Comparison of ENCODE assay signal across 2 cellular contexts in the genomic region with DNA sequence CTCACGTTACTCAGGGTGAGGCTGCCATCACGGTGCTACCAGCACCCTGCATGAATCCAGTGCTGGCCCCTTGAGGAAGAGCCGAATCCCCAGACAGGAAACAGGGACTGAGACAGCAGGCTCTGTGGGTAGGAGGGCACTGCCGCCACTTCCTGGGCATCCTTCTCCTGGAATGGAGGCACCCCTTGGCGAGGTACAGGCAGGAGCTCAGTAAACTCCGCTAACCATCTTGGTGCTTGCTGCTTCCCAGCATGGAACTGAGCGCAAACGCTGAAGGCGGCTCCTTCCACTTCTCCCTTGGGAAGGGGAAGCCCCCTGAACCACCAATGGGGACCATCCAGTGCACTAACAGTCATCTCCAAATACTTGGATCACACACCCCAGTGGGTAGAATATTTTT.
TF ChIP-seq lines count a peak whose summit lies in the region.

No MANE protein-coding gene starts in this region.

TF ChIP-seq in HEK293, 187 proteins besides CTCF, POLR2A, EP300 and RAD21:
- TF ChIP-seq ZIC2 (tag by site-specific recombination; IDR thresholded peaks at IDR 0.05): peak; percentile 72
- TF ChIP-seq, protein P1, sequence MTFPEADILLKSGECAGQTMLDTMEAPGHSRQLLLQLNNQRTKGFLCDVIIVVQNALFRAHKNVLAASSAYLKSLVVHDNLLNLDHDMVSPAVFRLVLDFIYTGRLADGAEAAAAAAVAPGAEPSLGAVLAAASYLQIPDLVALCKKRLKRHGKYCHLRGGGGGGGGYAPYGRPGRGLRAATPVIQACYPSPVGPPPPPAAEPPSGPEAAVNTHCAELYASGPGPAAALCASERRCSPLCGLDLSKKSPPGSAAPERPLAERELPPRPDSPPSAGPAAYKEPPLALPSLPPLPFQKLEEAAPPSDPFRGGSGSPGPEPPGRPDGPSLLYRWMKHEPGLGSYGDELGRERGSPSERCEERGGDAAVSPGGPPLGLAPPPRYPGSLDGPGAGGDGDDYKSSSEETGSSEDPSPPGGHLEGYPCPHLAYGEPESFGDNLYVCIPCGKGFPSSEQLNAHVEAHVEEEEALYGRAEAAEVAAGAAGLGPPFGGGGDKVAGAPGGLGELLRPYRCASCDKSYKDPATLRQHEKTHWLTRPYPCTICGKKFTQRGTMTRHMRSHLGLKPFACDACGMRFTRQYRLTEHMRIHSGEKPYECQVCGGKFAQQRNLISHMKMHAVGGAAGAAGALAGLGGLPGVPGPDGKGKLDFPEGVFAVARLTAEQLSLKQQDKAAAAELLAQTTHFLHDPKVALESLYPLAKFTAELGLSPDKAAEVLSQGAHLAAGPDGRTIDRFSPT (tag by site-specific recombination; IDR thresholded peaks at IDR 0.05): no peak
- no peak for TF ChIP-seq ZSCAN30 (tag by site-specific recombination; IDR thresholded peaks at IDR 0.05)

TF ChIP-seq in K562, 482 proteins besides CTCF, POLR2A, EP300 and RAD21:
- TF ChIP-seq, protein P2, sequence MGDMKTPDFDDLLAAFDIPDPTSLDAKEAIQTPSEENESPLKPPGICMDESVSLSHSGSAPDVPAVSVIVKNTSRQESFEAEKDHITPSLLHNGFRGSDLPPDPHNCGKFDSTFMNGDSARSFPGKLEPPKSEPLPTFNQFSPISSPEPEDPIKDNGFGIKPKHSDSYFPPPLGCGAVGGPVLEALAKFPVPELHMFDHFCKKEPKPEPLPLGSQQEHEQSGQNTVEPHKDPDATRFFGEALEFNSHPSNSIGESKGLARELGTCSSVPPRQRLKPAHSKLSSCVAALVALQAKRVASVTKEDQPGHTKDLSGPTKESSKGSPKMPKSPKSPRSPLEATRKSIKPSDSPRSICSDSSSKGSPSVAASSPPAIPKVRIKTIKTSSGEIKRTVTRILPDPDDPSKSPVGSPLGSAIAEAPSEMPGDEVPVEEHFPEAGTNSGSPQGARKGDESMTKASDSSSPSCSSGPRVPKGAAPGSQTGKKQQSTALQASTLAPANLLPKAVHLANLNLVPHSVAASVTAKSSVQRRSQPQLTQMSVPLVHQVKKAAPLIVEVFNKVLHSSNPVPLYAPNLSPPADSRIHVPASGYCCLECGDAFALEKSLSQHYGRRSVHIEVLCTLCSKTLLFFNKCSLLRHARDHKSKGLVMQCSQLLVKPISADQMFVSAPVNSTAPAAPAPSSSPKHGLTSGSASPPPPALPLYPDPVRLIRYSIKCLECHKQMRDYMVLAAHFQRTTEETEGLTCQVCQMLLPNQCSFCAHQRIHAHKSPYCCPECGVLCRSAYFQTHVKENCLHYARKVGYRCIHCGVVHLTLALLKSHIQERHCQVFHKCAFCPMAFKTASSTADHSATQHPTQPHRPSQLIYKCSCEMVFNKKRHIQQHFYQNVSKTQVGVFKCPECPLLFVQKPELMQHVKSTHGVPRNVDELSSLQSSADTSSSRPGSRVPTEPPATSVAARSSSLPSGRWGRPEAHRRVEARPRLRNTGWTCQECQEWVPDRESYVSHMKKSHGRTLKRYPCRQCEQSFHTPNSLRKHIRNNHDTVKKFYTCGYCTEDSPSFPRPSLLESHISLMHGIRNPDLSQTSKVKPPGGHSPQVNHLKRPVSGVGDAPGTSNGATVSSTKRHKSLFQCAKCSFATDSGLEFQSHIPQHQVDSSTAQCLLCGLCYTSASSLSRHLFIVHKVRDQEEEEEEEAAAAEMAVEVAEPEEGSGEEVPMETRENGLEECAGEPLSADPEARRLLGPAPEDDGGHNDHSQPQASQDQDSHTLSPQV (IDR thresholded peaks at IDR 0.05): no peak
- TF ChIP-seq EGR1 (conservative IDR thresholded peaks at IDR 0.05): no peak
- TF ChIP-seq, protein P3, sequence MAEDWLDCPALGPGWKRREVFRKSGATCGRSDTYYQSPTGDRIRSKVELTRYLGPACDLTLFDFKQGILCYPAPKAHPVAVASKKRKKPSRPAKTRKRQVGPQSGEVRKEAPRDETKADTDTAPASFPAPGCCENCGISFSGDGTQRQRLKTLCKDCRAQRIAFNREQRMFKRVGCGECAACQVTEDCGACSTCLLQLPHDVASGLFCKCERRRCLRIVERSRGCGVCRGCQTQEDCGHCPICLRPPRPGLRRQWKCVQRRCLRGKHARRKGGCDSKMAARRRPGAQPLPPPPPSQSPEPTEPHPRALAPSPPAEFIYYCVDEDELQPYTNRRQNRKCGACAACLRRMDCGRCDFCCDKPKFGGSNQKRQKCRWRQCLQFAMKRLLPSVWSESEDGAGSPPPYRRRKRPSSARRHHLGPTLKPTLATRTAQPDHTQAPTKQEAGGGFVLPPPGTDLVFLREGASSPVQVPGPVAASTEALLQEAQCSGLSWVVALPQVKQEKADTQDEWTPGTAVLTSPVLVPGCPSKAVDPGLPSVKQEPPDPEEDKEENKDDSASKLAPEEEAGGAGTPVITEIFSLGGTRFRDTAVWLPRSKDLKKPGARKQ (CRISPR knock-in tag; IDR thresholded peaks at IDR 0.05): no peak
- TF ChIP-seq, protein P4, sequence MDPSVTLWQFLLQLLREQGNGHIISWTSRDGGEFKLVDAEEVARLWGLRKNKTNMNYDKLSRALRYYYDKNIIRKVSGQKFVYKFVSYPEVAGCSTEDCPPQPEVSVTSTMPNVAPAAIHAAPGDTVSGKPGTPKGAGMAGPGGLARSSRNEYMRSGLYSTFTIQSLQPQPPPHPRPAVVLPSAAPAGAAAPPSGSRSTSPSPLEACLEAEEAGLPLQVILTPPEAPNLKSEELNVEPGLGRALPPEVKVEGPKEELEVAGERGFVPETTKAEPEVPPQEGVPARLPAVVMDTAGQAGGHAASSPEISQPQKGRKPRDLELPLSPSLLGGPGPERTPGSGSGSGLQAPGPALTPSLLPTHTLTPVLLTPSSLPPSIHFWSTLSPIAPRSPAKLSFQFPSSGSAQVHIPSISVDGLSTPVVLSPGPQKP (CRISPR knock-in tag; IDR thresholded peaks at IDR 0.05): 0 out of 2 replicates have a peak, but pooled peaks have one; percentile 7
- no peak for TF ChIP-seq STAT5A (IDR thresholded peaks at IDR 0.05; ENCODE audit: borderline replicate concordance, low read length)
- TF ChIP-seq CBFA2T2 (conservative IDR thresholded peaks at IDR 0.05): no peak
- no peak for TF ChIP-seq POLR2G (IDR thresholded peaks at IDR 0.05; ENCODE audit: low read depth, low read length)
